In genomic region chr3:50587806-50588758, GRCh38 we compare ENCODE assay signal across 1 cellular context.
TF ChIP-seq lines count a peak whose summit lies in the region.

No MANE protein-coding gene starts in this region.

TF ChIP-seq in GM12878, 131 proteins besides CTCF, POLR2A, EP300 and RAD21:
- peak; percentile 58 for TF ChIP-seq MTA2 (IDR thresholded peaks at IDR 0.05; ENCODE audit: low read depth)
- TF ChIP-seq PAX5 (IDR thresholded peaks at IDR 0.05; ENCODE audit: borderline replicate concordance, low read depth, low read length), result peak; percentile 19; the same call in 1 of the 2 replicates
- TF ChIP-seq EED (IDR thresholded peaks at IDR 0.05; ENCODE audit: low read depth), result peak; percentile 81
- TF ChIP-seq SRF (IDR thresholded peaks at IDR 0.05; ENCODE audit: low read depth in 2 of 2, low read length in 2 of 2), result no peak
- no peak for TF ChIP-seq IRF5 (IDR thresholded peaks at IDR 0.05; ENCODE audit: borderline replicate concordance)
- TF ChIP-seq FOXM1 (IDR thresholded peaks at IDR 0.05; ENCODE audit: low read depth, low read length), result no peak
- no peak for TF ChIP-seq TAF1 (IDR thresholded peaks at IDR 0.05; ENCODE audit: borderline replicate concordance, low read depth, low read length)
- peak; percentile 60 for TF ChIP-seq CREM (IDR thresholded peaks at IDR 0.05; ENCODE audit: low read depth)
- no peak for TF ChIP-seq PBX3 (IDR thresholded peaks at IDR 0.05; ENCODE audit: insufficient replicate concordance, low read depth, low read length)
- no peak for TF ChIP-seq STAT1 (conservative IDR thresholded peaks at IDR 0.05)
- no peak for TF ChIP-seq MEF2A (IDR thresholded peaks at IDR 0.05; ENCODE audit: insufficient read depth, low read depth, low read length)
- TF ChIP-seq IKZF2 (IDR thresholded peaks at IDR 0.05), result peak; percentile 62 to 76; a peak in 3 of 4 replicates
- TF ChIP-seq TCF12 (IDR thresholded peaks at IDR 0.05; ENCODE audit: low read depth, low read length), result 0 out of 2 replicates have a peak, but pooled peaks have one; percentile 13
- peak; percentile 83 for TF ChIP-seq GATAD2B (conservative IDR thresholded peaks at IDR 0.05; ENCODE audit: low read depth)
- TF ChIP-seq SMAD1 (IDR thresholded peaks at IDR 0.05; ENCODE audit: low read depth, partially characterized antibody), result no peak
- TF ChIP-seq NBN (IDR thresholded peaks at IDR 0.05), result peak; percentile 60; the same call in 1 of the 2 replicates
- TF ChIP-seq BHLHE40 (IDR thresholded peaks at IDR 0.05; ENCODE audit: borderline replicate concordance in 1 of 2, low read depth in 2 of 2, low read length in 1 of 2), result peak in 1 of 2 experiments; percentile 65; a peak in 1 of 4 replicates
- no peak for TF ChIP-seq USF2 (IDR thresholded peaks at IDR 0.05; ENCODE audit: borderline replicate concordance, low read depth, low read length)
- no peak for TF ChIP-seq ATF3 (IDR thresholded peaks at IDR 0.05; ENCODE audit: borderline replicate concordance, extremely low read depth, low read depth, low read length)
- TF ChIP-seq PKNOX1 (IDR thresholded peaks at IDR 0.05), result 0 out of 2 replicates have a peak, but pooled peaks have one; percentile 19
- TF ChIP-seq IKZF1 (conservative IDR thresholded peaks at IDR 0.05), result peak; percentile 83
- 0 out of 2 replicates have a peak, but pooled peaks have one; percentile 62 for TF ChIP-seq IRF4 (IDR thresholded peaks at IDR 0.05; ENCODE audit: low read depth, low read length)
- TF ChIP-seq JUNB (IDR thresholded peaks at IDR 0.05), result peak; percentile 69
- peak; percentile 70 for TF ChIP-seq SKIL (IDR thresholded peaks at IDR 0.05; ENCODE audit: low read depth, poor library complexity, severe bottlenecking)
- TF ChIP-seq ZNF687 (IDR thresholded peaks at IDR 0.05), result 0 out of 2 replicates have a peak, but pooled peaks have one; percentile 19
- peak; percentile 71; the same call in 1 of the 2 replicates for TF ChIP-seq DPF2 (IDR thresholded peaks at IDR 0.05)
- 0 out of 3 replicates have a peak, but pooled peaks of 1 of the 2 experiments have one; percentile 28 for TF ChIP-seq EGR1 (IDR thresholded peaks at IDR 0.05; ENCODE audit: borderline replicate concordance in 1 of 2, low read depth in 2 of 2, low read length in 2 of 2)
- TF ChIP-seq MTA3 (IDR thresholded peaks at IDR 0.05; ENCODE audit: borderline replicate concordance, low read length), result peak; percentile 68; the same call in 1 of the 2 replicates
- no peak for TF ChIP-seq ELK1 (IDR thresholded peaks at IDR 0.05; ENCODE audit: low read depth, low read length)
- TF ChIP-seq RB1 (IDR thresholded peaks at IDR 0.05; ENCODE audit: borderline replicate concordance), result peak; percentile 28; the same call in 1 of the 2 replicates
- no peak for TF ChIP-seq NFYA (IDR thresholded peaks at IDR 0.05; ENCODE audit: borderline replicate concordance, low read depth, low read length)
- no peak for TF ChIP-seq BRCA1 (IDR thresholded peaks at IDR 0.05; ENCODE audit: low read depth, low read length)
- TF ChIP-seq BCL3 (IDR thresholded peaks at IDR 0.05; ENCODE audit: borderline replicate concordance, insufficient read depth, low read depth, low read length, poor library complexity, severe bottlenecking), result peak; percentile 55
- TF ChIP-seq NFXL1 (IDR thresholded peaks at IDR 0.05; ENCODE audit: borderline replicate concordance), result no peak
